Comparison of ENCODE assay signal across 2 cellular contexts in the genomic region with DNA sequence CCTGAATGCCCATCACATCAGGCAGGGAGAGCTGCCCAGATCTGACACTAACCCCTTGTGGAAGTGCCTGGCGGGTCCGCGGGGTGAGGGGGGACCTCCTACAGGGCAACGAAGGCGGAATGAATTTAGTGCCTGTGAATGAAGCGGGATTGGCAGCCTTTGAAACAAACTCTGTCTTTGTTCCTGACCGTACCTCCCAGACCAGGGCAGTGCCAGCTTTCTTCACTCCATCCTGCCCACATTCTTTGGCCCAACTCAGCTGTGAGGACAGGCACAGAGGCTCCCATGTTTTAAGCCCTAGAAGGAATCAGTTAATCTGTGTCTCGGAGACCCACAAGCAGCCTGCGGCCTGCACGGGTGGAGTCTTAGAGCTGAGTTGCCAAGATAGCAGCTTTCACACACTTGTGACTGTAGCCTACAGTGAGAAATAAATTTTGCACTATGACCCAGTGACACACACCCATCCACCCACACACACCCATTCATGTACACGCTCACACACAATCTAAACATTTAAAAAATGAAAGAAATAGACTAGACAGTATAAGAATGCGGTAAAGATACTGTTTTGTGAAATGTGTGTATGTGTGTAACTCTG.
TF ChIP-seq lines count a peak whose summit lies in the region.

No MANE protein-coding gene starts in this region.

TF ChIP-seq in IMR-90, 13 proteins besides CTCF, POLR2A, EP300 and RAD21:
- TF ChIP-seq RFX5 (IDR thresholded peaks at IDR 0.05; ENCODE audit: low read depth, low read length) (no peak), CEBPB (IDR thresholded peaks at IDR 0.05; ENCODE audit: low read depth, low read length) (no peak), FOS (IDR thresholded peaks at IDR 0.05; ENCODE audit: low read depth, low read length) (no peak), MAFK (IDR thresholded peaks at IDR 0.05; ENCODE audit: low read depth, low read length) (no peak)

TF ChIP-seq in K562, 482 proteins besides CTCF, POLR2A, EP300 and RAD21:
- TF ChIP-seq ZNF778 (CRISPR knock-in tag; IDR thresholded peaks at IDR 0.05) = no peak
- 0 out of 2 replicates have a peak, but pooled peaks have one; percentile 35 for TF ChIP-seq ZNF583 (CRISPR knock-in tag; IDR thresholded peaks at IDR 0.05)
- 0 out of 2 replicates have a peak, but pooled peaks have one; percentile 27 for TF ChIP-seq ARID1B (IDR thresholded peaks at IDR 0.05)
- no peak for TF ChIP-seq POLR2G (IDR thresholded peaks at IDR 0.05; ENCODE audit: low read depth, low read length)
- TF ChIP-seq HDAC3 (IDR thresholded peaks at IDR 0.05; ENCODE audit: borderline replicate concordance, partially characterized antibody) = no peak
- no peak for TF ChIP-seq ZNF561 (CRISPR knock-in tag; conservative IDR thresholded peaks at IDR 0.05)
- no peak for TF ChIP-seq ATF1 (CRISPR knock-in tag; IDR thresholded peaks at IDR 0.05)
- TF ChIP-seq ATF1 (tag; IDR thresholded peaks at IDR 0.05) = no peak
- TF ChIP-seq RBM39 (optimal IDR thresholded peaks at IDR 0.05; ENCODE audit: low read depth, low read length) = no peak
- peak; percentile 70 for TF ChIP-seq EGR1 (conservative IDR thresholded peaks at IDR 0.05)
- no peak for TF ChIP-seq MTA1 (IDR thresholded peaks at IDR 0.05; ENCODE audit: borderline replicate concordance)
- no peak for TF ChIP-seq MAFG (tag; conservative IDR thresholded peaks at IDR 0.05)
- peak; percentile 38; the same call in 1 of the 2 replicates for TF ChIP-seq JUND (IDR thresholded peaks at IDR 0.05; ENCODE audit: borderline replicate concordance, low read depth, low read length)
- TF ChIP-seq JUND (tag; IDR thresholded peaks at IDR 0.05; ENCODE audit: borderline replicate concordance, low read depth, low read length) = no peak
- TF ChIP-seq BHLHE40 (IDR thresholded peaks at IDR 0.05; ENCODE audit: low read length) = peak; percentile 65; the same call in 1 of the 2 replicates
- no peak for TF ChIP-seq KAT8 (IDR thresholded peaks at IDR 0.05; ENCODE audit: low read depth)
- no peak for TF ChIP-seq PTBP1 (IDR thresholded peaks at IDR 0.05; ENCODE audit: low read depth, low read length)
- no peak for TF ChIP-seq CHCHD3 (CRISPR knock-in tag; IDR thresholded peaks at IDR 0.05)
- TF ChIP-seq MAFF (IDR thresholded peaks at IDR 0.05; ENCODE audit: low read length) = no peak
- TF ChIP-seq PML (IDR thresholded peaks at IDR 0.05; ENCODE audit: low read length) = no peak
- no peak for TF ChIP-seq NFE2L1 (tag; IDR thresholded peaks at IDR 0.05; ENCODE audit: borderline replicate concordance, low read depth)
- TF ChIP-seq, protein P1, sequence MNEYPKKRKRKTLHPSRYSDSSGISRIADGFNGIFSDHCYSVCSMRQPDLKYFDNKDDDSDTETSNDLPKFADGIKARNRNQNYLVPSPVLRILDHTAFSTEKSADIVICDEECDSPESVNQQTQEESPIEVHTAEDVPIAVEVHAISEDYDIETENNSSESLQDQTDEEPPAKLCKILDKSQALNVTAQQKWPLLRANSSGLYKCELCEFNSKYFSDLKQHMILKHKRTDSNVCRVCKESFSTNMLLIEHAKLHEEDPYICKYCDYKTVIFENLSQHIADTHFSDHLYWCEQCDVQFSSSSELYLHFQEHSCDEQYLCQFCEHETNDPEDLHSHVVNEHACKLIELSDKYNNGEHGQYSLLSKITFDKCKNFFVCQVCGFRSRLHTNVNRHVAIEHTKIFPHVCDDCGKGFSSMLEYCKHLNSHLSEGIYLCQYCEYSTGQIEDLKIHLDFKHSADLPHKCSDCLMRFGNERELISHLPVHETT (CRISPR knock-in tag; conservative IDR thresholded peaks at IDR 0.05 in 1 of 2, IDR thresholded peaks at IDR 0.05 in 1 of 2) = no peak
- no peak for TF ChIP-seq ZBTB7A (IDR thresholded peaks at IDR 0.05; ENCODE audit: borderline replicate concordance, control insufficient read depth, low read depth, low read length)
- no peak for TF ChIP-seq NR3C1 (CRISPR knock-in tag; IDR thresholded peaks at IDR 0.05)
- 0 out of 2 replicates have a peak, but pooled peaks have one; percentile 58 for TF ChIP-seq KLF6 (CRISPR knock-in tag; IDR thresholded peaks at IDR 0.05; ENCODE audit: borderline replicate concordance)
- TF ChIP-seq, protein P2, sequence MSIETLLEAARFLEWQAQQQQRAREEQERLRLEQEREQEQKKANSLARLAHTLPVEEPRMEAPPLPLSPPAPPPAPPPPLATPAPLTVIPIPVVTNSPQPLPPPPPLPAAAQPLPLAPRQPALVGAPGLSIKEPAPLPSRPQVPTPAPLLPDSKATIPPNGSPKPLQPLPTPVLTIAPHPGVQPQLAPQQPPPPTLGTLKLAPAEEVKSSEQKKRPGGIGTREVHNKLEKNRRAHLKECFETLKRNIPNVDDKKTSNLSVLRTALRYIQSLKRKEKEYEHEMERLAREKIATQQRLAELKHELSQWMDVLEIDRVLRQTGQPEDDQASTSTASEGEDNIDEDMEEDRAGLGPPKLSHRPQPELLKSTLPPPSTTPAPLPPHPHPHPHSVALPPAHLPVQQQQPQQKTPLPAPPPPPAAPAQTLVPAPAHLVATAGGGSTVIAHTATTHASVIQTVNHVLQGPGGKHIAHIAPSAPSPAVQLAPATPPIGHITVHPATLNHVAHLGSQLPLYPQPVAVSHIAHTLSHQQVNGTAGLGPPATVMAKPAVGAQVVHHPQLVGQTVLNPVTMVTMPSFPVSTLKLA (conservative IDR thresholded peaks at IDR 0.05) = 0 out of 4 replicates have a peak, but pooled peaks of 1 of the 2 experiments have one; percentile 5
- TF ChIP-seq MAZ (CRISPR knock-in tag; conservative IDR thresholded peaks at IDR 0.05 in 1 of 2, IDR thresholded peaks at IDR 0.05 in 1 of 2) = no peak
- peak; percentile 5 for TF ChIP-seq KDM5B (IDR thresholded peaks at IDR 0.05; ENCODE audit: insufficient replicate concordance, low read depth, low read length)
- TF ChIP-seq STAT5A (IDR thresholded peaks at IDR 0.05; ENCODE audit: borderline replicate concordance, low read length) = no peak
- peak; percentile 55; the same call in 1 of the 2 replicates for TF ChIP-seq ZBTB17 (CRISPR knock-in tag; IDR thresholded peaks at IDR 0.05)
- no peak for TF ChIP-seq ZNF217 (CRISPR knock-in tag; IDR thresholded peaks at IDR 0.05)
- TF ChIP-seq TCF3 (CRISPR knock-in tag; IDR thresholded peaks at IDR 0.05) = peak; percentile 31; the same call in 1 of the 2 replicates
- TF ChIP-seq RBBP5 (IDR thresholded peaks at IDR 0.05; ENCODE audit: borderline replicate concordance, insufficient read depth, low read length, poor library complexity, severe bottlenecking) = no peak
- 0 out of 2 replicates have a peak, but pooled peaks have one; percentile 30 for TF ChIP-seq NR2C1 (IDR thresholded peaks at IDR 0.05)
- no peak for TF ChIP-seq NR2C1 (tag; IDR thresholded peaks at IDR 0.05)
- peak in 1 of 2 experiments; percentile 38; a peak in 1 of 4 replicates for TF ChIP-seq RCOR1 (IDR thresholded peaks at IDR 0.05; ENCODE audit: borderline replicate concordance in 1 of 2, low read depth in 2 of 2, low read length in 2 of 2)
- TF ChIP-seq, protein P3, sequence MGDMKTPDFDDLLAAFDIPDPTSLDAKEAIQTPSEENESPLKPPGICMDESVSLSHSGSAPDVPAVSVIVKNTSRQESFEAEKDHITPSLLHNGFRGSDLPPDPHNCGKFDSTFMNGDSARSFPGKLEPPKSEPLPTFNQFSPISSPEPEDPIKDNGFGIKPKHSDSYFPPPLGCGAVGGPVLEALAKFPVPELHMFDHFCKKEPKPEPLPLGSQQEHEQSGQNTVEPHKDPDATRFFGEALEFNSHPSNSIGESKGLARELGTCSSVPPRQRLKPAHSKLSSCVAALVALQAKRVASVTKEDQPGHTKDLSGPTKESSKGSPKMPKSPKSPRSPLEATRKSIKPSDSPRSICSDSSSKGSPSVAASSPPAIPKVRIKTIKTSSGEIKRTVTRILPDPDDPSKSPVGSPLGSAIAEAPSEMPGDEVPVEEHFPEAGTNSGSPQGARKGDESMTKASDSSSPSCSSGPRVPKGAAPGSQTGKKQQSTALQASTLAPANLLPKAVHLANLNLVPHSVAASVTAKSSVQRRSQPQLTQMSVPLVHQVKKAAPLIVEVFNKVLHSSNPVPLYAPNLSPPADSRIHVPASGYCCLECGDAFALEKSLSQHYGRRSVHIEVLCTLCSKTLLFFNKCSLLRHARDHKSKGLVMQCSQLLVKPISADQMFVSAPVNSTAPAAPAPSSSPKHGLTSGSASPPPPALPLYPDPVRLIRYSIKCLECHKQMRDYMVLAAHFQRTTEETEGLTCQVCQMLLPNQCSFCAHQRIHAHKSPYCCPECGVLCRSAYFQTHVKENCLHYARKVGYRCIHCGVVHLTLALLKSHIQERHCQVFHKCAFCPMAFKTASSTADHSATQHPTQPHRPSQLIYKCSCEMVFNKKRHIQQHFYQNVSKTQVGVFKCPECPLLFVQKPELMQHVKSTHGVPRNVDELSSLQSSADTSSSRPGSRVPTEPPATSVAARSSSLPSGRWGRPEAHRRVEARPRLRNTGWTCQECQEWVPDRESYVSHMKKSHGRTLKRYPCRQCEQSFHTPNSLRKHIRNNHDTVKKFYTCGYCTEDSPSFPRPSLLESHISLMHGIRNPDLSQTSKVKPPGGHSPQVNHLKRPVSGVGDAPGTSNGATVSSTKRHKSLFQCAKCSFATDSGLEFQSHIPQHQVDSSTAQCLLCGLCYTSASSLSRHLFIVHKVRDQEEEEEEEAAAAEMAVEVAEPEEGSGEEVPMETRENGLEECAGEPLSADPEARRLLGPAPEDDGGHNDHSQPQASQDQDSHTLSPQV (IDR thresholded peaks at IDR 0.05) = peak; percentile 66
- no peak for TF ChIP-seq ARID2 (IDR thresholded peaks at IDR 0.05)
- peak; percentile 58 for TF ChIP-seq ZFX (CRISPR knock-in tag; IDR thresholded peaks at IDR 0.05)
- peak; percentile 30 for TF ChIP-seq TAF1 (IDR thresholded peaks at IDR 0.05; ENCODE audit: control insufficient read depth, extremely low read depth, insufficient read depth, low read length, severe bottlenecking)
- TF ChIP-seq, protein P4, sequence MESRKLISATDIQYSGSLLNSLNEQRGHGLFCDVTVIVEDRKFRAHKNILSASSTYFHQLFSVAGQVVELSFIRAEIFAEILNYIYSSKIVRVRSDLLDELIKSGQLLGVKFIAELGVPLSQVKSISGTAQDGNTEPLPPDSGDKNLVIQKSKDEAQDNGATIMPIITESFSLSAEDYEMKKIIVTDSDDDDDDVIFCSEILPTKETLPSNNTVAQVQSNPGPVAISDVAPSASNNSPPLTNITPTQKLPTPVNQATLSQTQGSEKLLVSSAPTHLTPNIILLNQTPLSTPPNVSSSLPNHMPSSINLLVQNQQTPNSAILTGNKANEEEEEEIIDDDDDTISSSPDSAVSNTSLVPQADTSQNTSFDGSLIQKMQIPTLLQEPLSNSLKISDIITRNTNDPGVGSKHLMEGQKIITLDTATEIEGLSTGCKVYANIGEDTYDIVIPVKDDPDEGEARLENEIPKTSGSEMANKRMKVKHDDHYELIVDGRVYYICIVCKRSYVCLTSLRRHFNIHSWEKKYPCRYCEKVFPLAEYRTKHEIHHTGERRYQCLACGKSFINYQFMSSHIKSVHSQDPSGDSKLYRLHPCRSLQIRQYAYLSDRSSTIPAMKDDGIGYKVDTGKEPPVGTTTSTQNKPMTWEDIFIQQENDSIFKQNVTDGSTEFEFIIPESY (CRISPR knock-in tag; IDR thresholded peaks at IDR 0.05) = peak; percentile 87
- TF ChIP-seq, protein P5, sequence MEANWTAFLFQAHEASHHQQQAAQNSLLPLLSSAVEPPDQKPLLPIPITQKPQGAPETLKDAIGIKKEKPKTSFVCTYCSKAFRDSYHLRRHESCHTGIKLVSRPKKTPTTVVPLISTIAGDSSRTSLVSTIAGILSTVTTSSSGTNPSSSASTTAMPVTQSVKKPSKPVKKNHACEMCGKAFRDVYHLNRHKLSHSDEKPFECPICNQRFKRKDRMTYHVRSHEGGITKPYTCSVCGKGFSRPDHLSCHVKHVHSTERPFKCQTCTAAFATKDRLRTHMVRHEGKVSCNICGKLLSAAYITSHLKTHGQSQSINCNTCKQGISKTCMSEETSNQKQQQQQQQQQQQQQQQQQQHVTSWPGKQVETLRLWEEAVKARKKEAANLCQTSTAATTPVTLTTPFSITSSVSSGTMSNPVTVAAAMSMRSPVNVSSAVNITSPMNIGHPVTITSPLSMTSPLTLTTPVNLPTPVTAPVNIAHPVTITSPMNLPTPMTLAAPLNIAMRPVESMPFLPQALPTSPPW (CRISPR knock-in tag; IDR thresholded peaks at IDR 0.05) = no peak
- TF ChIP-seq PPARD (CRISPR knock-in tag; IDR thresholded peaks at IDR 0.05) = no peak
- TF ChIP-seq CBX3 (IDR thresholded peaks at IDR 0.05; ENCODE audit: borderline replicate concordance in 1 of 2, low read length in 2 of 2) = no peak
- TF ChIP-seq, protein P6, sequence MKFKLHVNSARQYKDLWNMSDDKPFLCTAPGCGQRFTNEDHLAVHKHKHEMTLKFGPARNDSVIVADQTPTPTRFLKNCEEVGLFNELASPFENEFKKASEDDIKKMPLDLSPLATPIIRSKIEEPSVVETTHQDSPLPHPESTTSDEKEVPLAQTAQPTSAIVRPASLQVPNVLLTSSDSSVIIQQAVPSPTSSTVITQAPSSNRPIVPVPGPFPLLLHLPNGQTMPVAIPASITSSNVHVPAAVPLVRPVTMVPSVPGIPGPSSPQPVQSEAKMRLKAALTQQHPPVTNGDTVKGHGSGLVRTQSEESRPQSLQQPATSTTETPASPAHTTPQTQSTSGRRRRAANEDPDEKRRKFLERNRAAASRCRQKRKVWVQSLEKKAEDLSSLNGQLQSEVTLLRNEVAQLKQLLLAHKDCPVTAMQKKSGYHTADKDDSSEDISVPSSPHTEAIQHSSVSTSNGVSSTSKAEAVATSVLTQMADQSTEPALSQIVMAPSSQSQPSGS (CRISPR knock-in tag; IDR thresholded peaks at IDR 0.05) = no peak
- peak; percentile 39; the same call in 1 of the 2 replicates for TF ChIP-seq NCOR1 (IDR thresholded peaks at IDR 0.05)
- TF ChIP-seq, protein P7, sequence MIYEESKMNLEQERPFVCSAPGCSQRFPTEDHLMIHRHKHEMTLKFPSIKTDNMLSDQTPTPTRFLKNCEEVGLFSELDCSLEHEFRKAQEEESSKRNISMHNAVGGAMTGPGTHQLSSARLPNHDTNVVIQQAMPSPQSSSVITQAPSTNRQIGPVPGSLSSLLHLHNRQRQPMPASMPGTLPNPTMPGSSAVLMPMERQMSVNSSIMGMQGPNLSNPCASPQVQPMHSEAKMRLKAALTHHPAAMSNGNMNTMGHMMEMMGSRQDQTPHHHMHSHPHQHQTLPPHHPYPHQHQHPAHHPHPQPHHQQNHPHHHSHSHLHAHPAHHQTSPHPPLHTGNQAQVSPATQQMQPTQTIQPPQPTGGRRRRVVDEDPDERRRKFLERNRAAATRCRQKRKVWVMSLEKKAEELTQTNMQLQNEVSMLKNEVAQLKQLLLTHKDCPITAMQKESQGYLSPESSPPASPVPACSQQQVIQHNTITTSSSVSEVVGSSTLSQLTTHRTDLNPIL (CRISPR knock-in tag; IDR thresholded peaks at IDR 0.05) = no peak
- TF ChIP-seq HDGF (IDR thresholded peaks at IDR 0.05) = no peak
- no peak for TF ChIP-seq SUPT5H (IDR thresholded peaks at IDR 0.05)
- TF ChIP-seq NFIX (CRISPR knock-in tag; IDR thresholded peaks at IDR 0.05; ENCODE audit: low read depth) = no peak
- TF ChIP-seq ZKSCAN8 (CRISPR knock-in tag; IDR thresholded peaks at IDR 0.05) = 0 out of 2 replicates have a peak, but pooled peaks have one; percentile 1
- peak; percentile 50 for TF ChIP-seq CBFA2T3 (IDR thresholded peaks at IDR 0.05)
- no peak for TF ChIP-seq ZNF707 (CRISPR knock-in tag; conservative IDR thresholded peaks at IDR 0.05)
